In genomic region chr15:28889871-28890270, GRCh38 we compare ENCODE assay signal across 11 cellular contexts. TPM values are rescaled to one million over a fixed set of nuclear protein-coding genes. Genes with fewer than 3 reads are reported as not detected.
A peak's percentile ranks its signal among the peaks of the same experiment; 100 is the strongest.
DNase-seq lines count a peak whose midpoint lies in the region; ATAC-seq and TF ChIP-seq lines count a peak whose summit lies in the region.
"Not testable (repeated sequence)": the region's sequence is repeated elsewhere in the genome, so short reads cannot be mapped to it uniquely, and the experiment has no call there.
"Had no signal": no experiment of that assay in that cellular context is flagged by ENCODE, and none has a peak within 500 bp of the region (broad histone marks: within the 10 kb centered on the region; RNA-seq: fewer than 3 reads in every experiment).

No MANE protein-coding gene starts in this region.

- H3K4me1 ChIP-seq in BLaER1 treated with 17β-estradiol and CSF1 and Interleukin-3, amounts not matched to agents 10 nM and 100 nM, result peaks cover 46 to 76% (median 75%) of the 10 kb centered on the region in 10 experiments
- not testable (repeated sequence) for H3K4me1 ChIP-seq in endodermal cell (ENCODE audit: control insufficient read depth, insufficient read depth, low read length)

- peaks cover 21% of the 10 kb centered on the region for H3K4me1 Mint-ChIP-seq in T-helper 2 cell treated with Interferon-gamma antibody and Interleukin-4, amounts not matched to agents 5 μg/mL and 100 μg/mL, for 36 hours (ENCODE audit: low read depth)
- peaks cover 33% of the 10 kb centered on the region for H3K4me1 Mint-ChIP-seq in activated T-helper 17 cell treated with anti-CD3 and anti-CD28 coated beads, Interleukin-2, amount 50 U/mL, for 72 hours
- H3K4me1 Mint-ChIP-seq in activated naive CD8-positive, alpha-beta T cell treated with anti-CD3 and anti-CD28 coated beads, Interleukin-2, amount 50 U/mL, for 24 hours, result peaks cover 67% of the 10 kb centered on the region
- H3K4me1 Mint-ChIP-seq in endodermal cell (peaks cover 16% of the 10 kb centered on the region), natural killer cell (peaks cover 55 to 72% of the 10 kb centered on the region in 2 donors)

- DNase-seq in G401 (ENCODE audit: low spot score) (peak; percentile 38), endodermal cell (peak; percentile 38), superior temporal gyrus (ENCODE audit: extremely low spot score) (peak; percentile 17)
- not testable (repeated sequence) for DNase-seq in T-helper 2 cell treated with Interferon-gamma antibody and Interleukin-4, amounts not matched to agents 5 μg/mL and 100 μg/mL, for 36 hours (ENCODE audit: low spot score); activated naive CD8-positive, alpha-beta T cell treated with anti-CD3 and anti-CD28 coated beads, Interleukin-2, amount 50 U/mL, for 24 hours; natural killer cell

- not testable (repeated sequence) for H3K9me3 Mint-ChIP-seq in T-helper 2 cell treated with Interferon-gamma antibody and Interleukin-4, amounts not matched to agents 5 μg/mL and 100 μg/mL, for 36 hours; activated T-helper 17 cell treated with anti-CD3 and anti-CD28 coated beads, Interleukin-2, amount 50 U/mL, for 72 hours; activated naive CD8-positive, alpha-beta T cell treated with anti-CD3 and anti-CD28 coated beads, Interleukin-2, amount 50 U/mL, for 24 hours; endodermal cell; natural killer cell

- H3K9me3 ChIP-seq in BLaER1 treated with 17β-estradiol and CSF1 and Interleukin-3, amounts not matched to agents 10 nM and 100 nM (replicated peaks in 1 of 11); endodermal cell (ENCODE audit: control insufficient read depth, low read length): not testable (repeated sequence)

- 95 to 97% methylated on average over 6 of the region's 6 CpGs for WGBS in endodermal cell (ENCODE audit: insufficient coverage in 1 of 2, insufficient read length in 1 of 2), 2 experiments

- not testable (repeated sequence) for TF ChIP-seq CTCF in endodermal cell (conservative IDR thresholded peaks at IDR 0.05); natural killer cell (IDR thresholded peaks at IDR 0.05)

- intact Hi-C loops in natural killer cell (cut with micrococcal nuclease), result not testable (repeated sequence)

- H3K4me3 ChIP-seq in BLaER1 treated with 17β-estradiol and CSF1 and Interleukin-3, amounts not matched to agents 10 nM and 100 nM; endodermal cell (ENCODE audit: low read length): not testable (repeated sequence)

- in situ Hi-C loops in G401 (cut with HindIII; ENCODE audit: low sequenced_read_pairs), result not testable (repeated sequence)

- peak overlapping the region; percentile 33 for H3K27ac Mint-ChIP-seq in T-helper 2 cell treated with Interferon-gamma antibody and Interleukin-4, amounts not matched to agents 5 μg/mL and 100 μg/mL, for 36 hours
- peak overlapping the region; percentile 41 for H3K27ac Mint-ChIP-seq in activated T-helper 17 cell treated with anti-CD3 and anti-CD28 coated beads, Interleukin-2, amount 50 U/mL, for 72 hours
- peak overlapping the region; percentile 13 for H3K27ac Mint-ChIP-seq in activated naive CD8-positive, alpha-beta T cell treated with anti-CD3 and anti-CD28 coated beads, Interleukin-2, amount 50 U/mL, for 24 hours
- H3K27ac Mint-ChIP-seq in endodermal cell, result not testable (repeated sequence)
- H3K27ac Mint-ChIP-seq in natural killer cell, result peak overlapping the region; percentile 88 to 89

- peaks cover 0 to 17% (median 0%) of the 10 kb centered on the region in 11 experiments; a peak in 5 of 22 replicates for H3K27me3 ChIP-seq in BLaER1 treated with 17β-estradiol and CSF1 and Interleukin-3, amounts not matched to agents 10 nM and 100 nM
- H3K27me3 ChIP-seq in endodermal cell (ENCODE audit: control insufficient read depth, insufficient read depth, low read length, poor library complexity, severe bottlenecking), result peaks cover 16% of the 10 kb centered on the region

- H4K20me1 ChIP-seq in BLaER1 treated with 17β-estradiol and CSF1 and Interleukin-3, amounts not matched to agents 10 nM and 100 nM, result peaks cover 0 to 24% (median 0%) of the 10 kb centered on the region in 11 experiments; a peak in 7 of 22 replicates

- peaks cover 24% of the 10 kb centered on the region for H3K27me3 Mint-ChIP-seq in T-helper 2 cell treated with Interferon-gamma antibody and Interleukin-4, amounts not matched to agents 5 μg/mL and 100 μg/mL, for 36 hours (ENCODE audit: low read depth)
- H3K27me3 Mint-ChIP-seq in activated T-helper 17 cell treated with anti-CD3 and anti-CD28 coated beads, Interleukin-2, amount 50 U/mL, for 72 hours; activated naive CD8-positive, alpha-beta T cell treated with anti-CD3 and anti-CD28 coated beads, Interleukin-2, amount 50 U/mL, for 24 hours; natural killer cell (ENCODE audit: low read depth in 2 of 2): not testable (repeated sequence)
- H3K27me3 Mint-ChIP-seq in endodermal cell (ENCODE audit: insufficient read depth), result peaks cover 22% of the 10 kb centered on the region

- not testable (repeated sequence) for H3K36me3 ChIP-seq in BLaER1 treated with 17β-estradiol and CSF1 and Interleukin-3, amounts not matched to agents 10 nM and 100 nM; endodermal cell (ENCODE audit: control insufficient read depth, insufficient read depth, low read length)

- peak overlapping the region in 5 of 11 experiments; percentile 17 to 59 (median 46); a peak in 6 of 22 replicates for H3K9ac ChIP-seq in BLaER1 treated with 17β-estradiol and CSF1 and Interleukin-3, amounts not matched to agents 10 nM and 100 nM
- not testable (repeated sequence) for H3K9ac ChIP-seq in endodermal cell (ENCODE audit: extremely low read depth, low read length, poor library complexity, severe bottlenecking)

- peak overlapping the region in 9 of 11 experiments; percentile 42 to 77 (median 69); a peak in 18 of 22 replicates for H3K27ac ChIP-seq in BLaER1 treated with 17β-estradiol and CSF1 and Interleukin-3, amounts not matched to agents 10 nM and 100 nM
- H3K27ac ChIP-seq in endodermal cell (ENCODE audit: low read depth, low read length), result not testable (repeated sequence)

- not testable (repeated sequence) for H3K4me3 Mint-ChIP-seq in T-helper 2 cell treated with Interferon-gamma antibody and Interleukin-4, amounts not matched to agents 5 μg/mL and 100 μg/mL, for 36 hours; activated naive CD8-positive, alpha-beta T cell treated with anti-CD3 and anti-CD28 coated beads, Interleukin-2, amount 50 U/mL, for 24 hours; endodermal cell
- peak overlapping the region; percentile 53 for H3K4me3 Mint-ChIP-seq in activated T-helper 17 cell treated with anti-CD3 and anti-CD28 coated beads, Interleukin-2, amount 50 U/mL, for 72 hours
- peak overlapping the region; percentile 26 for H3K4me3 Mint-ChIP-seq in natural killer cell

- H3K36me3 Mint-ChIP-seq in T-helper 2 cell treated with Interferon-gamma antibody and Interleukin-4, amounts not matched to agents 5 μg/mL and 100 μg/mL, for 36 hours (ENCODE audit: low read depth); activated T-helper 17 cell treated with anti-CD3 and anti-CD28 coated beads, Interleukin-2, amount 50 U/mL, for 72 hours (ENCODE audit: low read depth); activated naive CD8-positive, alpha-beta T cell treated with anti-CD3 and anti-CD28 coated beads, Interleukin-2, amount 50 U/mL, for 24 hours (ENCODE audit: low read depth); endodermal cell (ENCODE audit: low read depth); natural killer cell: not testable (repeated sequence)

- ATAC-seq in activated T-helper 17 cell treated with anti-CD3 and anti-CD28 coated beads, Interleukin-2, amount 50 U/mL, for 72 hours (replicated peaks); activated naive CD8-positive, alpha-beta T cell treated with anti-CD3 and anti-CD28 coated beads, Interleukin-2, amount 50 U/mL, for 24 hours; natural killer cell: not testable (repeated sequence)

- H3K4me2 ChIP-seq in BLaER1 treated with 17β-estradiol and CSF1 and Interleukin-3, amounts not matched to agents 10 nM and 100 nM, result peak overlapping the region in 10 of 11 experiments; percentile 47 to 93 (median 90); a peak in 19 of 22 replicates

RNA-seq across cellular contexts. Expression of gene APBA2, which starts 4.1 kb away (rescaled TPM):
- 20.8 and 27.6 TPM in 2 replicates for total RNA-seq in G401 (2014; rRNA removed; shearing (Covaris generic))
- 1 to 10 TPM; 2.3 to 3.8 TPM for total RNA-seq in activated T-helper 17 cell treated with anti-CD3 and anti-CD28 coated beads, Interleukin-2, amount 50 U/mL, for 72 hours
- total RNA-seq in endodermal cell (10 to 100 TPM; 27.1 to 27.3 TPM), natural killer cell (100 to 1,000 TPM in 1 of 3 donors, 10 to 100 TPM in 2; 96.4 to 119 (median 97.9) TPM)
- 45.7 TPM for polyA plus RNA-seq in endodermal cell (2013, experiment 1 of 2)
- polyA plus RNA-seq in endodermal cell (2013, experiment 2 of 2), result 40.9 TPM
- total RNA-seq: Caco-2, MCF 10A had no signal

RNA-seq across cellular contexts. Expression of gene GOLGA6L7, which starts 41.4 kb away (rescaled TPM):
- not detected in 2 replicates for total RNA-seq in G401 (2014; rRNA removed; shearing (Covaris generic))
- not detected for total RNA-seq in activated T-helper 17 cell treated with anti-CD3 and anti-CD28 coated beads, Interleukin-2, amount 50 U/mL, for 72 hours
- under 1 TPM in 1 of 2 donors, not detected in 1; 0.15 TPM for total RNA-seq in endodermal cell
- polyA plus RNA-seq in endodermal cell (2013, experiment 1 of 2), result not detected
- polyA plus RNA-seq in endodermal cell (2013, experiment 2 of 2), result not detected
- not detected for total RNA-seq in natural killer cell
- total RNA-seq: Caco-2, MCF 10A had no signal
- polyA plus RNA-seq: IgD-negative memory B cell had no signal
